ENCODE assay signal across 20 cellular contexts in genomic region chr17:39599006-39599664, GRCh38. TPM values are rescaled to one million over a fixed set of nuclear protein-coding genes. Genes with fewer than 3 reads are reported as not detected.
A peak's percentile ranks its signal among the peaks of the same experiment; 100 is the strongest.
DNase-seq lines count a peak whose midpoint lies in the region; ATAC-seq, FAIRE-seq and TF ChIP-seq lines count a peak whose summit lies in the region.
"Had no signal": no experiment of that assay in that cellular context is flagged by ENCODE, and none has a peak within 500 bp of the region (broad histone marks: within the 10 kb centered on the region; RNA-seq: fewer than 3 reads in every experiment).

No MANE protein-coding gene starts in this region.

- in situ Hi-C loops in HepG2 (cut with HindIII; ENCODE audit: extremely low pct_ligation_motif_present, low pct_unique_long_range_greater_than_20kb), result no loop called here

- POLR2A ChIA-PET in HepG2 (lab: Yijun Ruan, JAX), result no interaction called here

- no peak overlapping the region for H3K4me2 ChIP-seq in HepG2 (ENCODE audit: low read depth, low read length)
- no peak overlapping the region; the same call in 1 of the 2 replicates for H3K4me2 ChIP-seq in MM.1S (ENCODE audit: low read depth, low read length)

- TF ChIP-seq CTCF in HepG2 (CRISPR knock-in tag; IDR thresholded peaks at IDR 0.05) (no peak), right lobe of liver (IDR thresholded peaks at IDR 0.05) (no peak), MM.1S (IDR thresholded peaks at IDR 0.05; ENCODE audit: low read length) (no peak)

- H3K4me1 Mint-ChIP-seq in immature natural killer cell, result peaks cover 0 to 8% of the 10 kb centered on the region in 2 donors
- H3K4me1 Mint-ChIP-seq in effector memory CD8-positive, alpha-beta T cell (ENCODE audit: low read depth in 2 of 2), result peaks cover 16 to 17% of the 10 kb centered on the region in 2 donors

- H4K20me1 ChIP-seq in HepG2 (ENCODE audit: insufficient read depth, low read length) (peaks cover 16% of the 10 kb centered on the region; the same call in 1 of the 2 replicates), MM.1S (ENCODE audit: insufficient read depth, low read length) (no peaks in the 10 kb centered on the region)

- no peak overlapping the region for H3K9ac ChIP-seq in HepG2 (ENCODE audit: insufficient read depth, low read depth, low read length)
- no peak overlapping the region for H3K9ac ChIP-seq in SK-N-MC (ENCODE audit: insufficient read length)
- H3K9ac ChIP-seq in MM.1S (ENCODE audit: low read length), result no peak overlapping the region

- H3K9me2 ChIP-seq in MM.1S (replicated peaks; ENCODE audit: insufficient read depth, low read length), result no peaks in the 10 kb centered on the region

- BruUV-seq in HepG2 (replicated peaks; lab: Mats Ljungman, UMichigan), result no TSS peak

- H3F3A ChIP-seq in MM.1S (ENCODE audit: insufficient read depth, low read length), result no peaks in the 10 kb centered on the region

- 3% methylated on average over 33 of the region's 36 CpGs for WGBS in HepG2 (ENCODE audit: low lambda C conversion rate)
- 5% methylated on average over 28 of the region's 36 CpGs for WGBS in right lobe of liver (ENCODE audit: insufficient coverage, low coverage, low lambda C conversion rate, missing lambda C conversion rate)

- H2AFZ ChIP-seq in HepG2 (ENCODE audit: low read length) (no peak overlapping the region), MM.1S (ENCODE audit: low read length) (no peak overlapping the region)

- H3K27ac ChIP-seq in HepG2 (ENCODE audit: extremely low read length, insufficient read depth, low read length) (no peak overlapping the region), right lobe of liver (no peak overlapping the region), SK-N-MC (no peak overlapping the region), MM.1S (ENCODE audit: low read length) (no peak overlapping the region)
- H3K27ac ChIP-seq: C4-2B had no signal

- H3K9me3 Mint-ChIP-seq in immature natural killer cell, result peaks cover 0 to 14% (median 0%) of the 10 kb centered on the region in 6 donors
- H3K9me3 Mint-ChIP-seq in effector memory CD8-positive, alpha-beta T cell, result no peaks in the 10 kb centered on the region
- H3K9me3 Mint-ChIP-seq: activated CD4-positive, alpha-beta T cell treated with anti-CD3 and anti-CD28 coated beads, Interleukin-2, amount 10 ng/mL, durations not matched to agents 7 days and 5 days; activated naive CD4-positive, alpha-beta T cell treated with anti-CD3 and anti-CD28 coated beads, Interleukin-2, amount 50 U/mL, for 24 hours had no signal

- no peak overlapping the region for H3K4me3 Mint-ChIP-seq in immature natural killer cell
- no peak overlapping the region for H3K4me3 Mint-ChIP-seq in effector memory CD8-positive, alpha-beta T cell
- H3K4me3 Mint-ChIP-seq: activated CD4-positive, alpha-beta T cell treated with anti-CD3 and anti-CD28 coated beads, Interleukin-2, amount 10 ng/mL, durations not matched to agents 7 days and 5 days; activated naive CD4-positive, alpha-beta T cell treated with anti-CD3 and anti-CD28 coated beads, Interleukin-2, amount 50 U/mL, for 24 hours had no signal

- peaks cover 24 to 50% (median 43%) of the 10 kb centered on the region in 3 donors for H3K27me3 Mint-ChIP-seq in immature natural killer cell (ENCODE audit: low read depth in 3 of 3)
- H3K27me3 Mint-ChIP-seq in effector memory CD8-positive, alpha-beta T cell, result peaks cover 90 to 100% of the 10 kb centered on the region in 2 donors

- peak overlapping the region in 1 of 6 donors; percentile 22 for H3K27ac Mint-ChIP-seq in immature natural killer cell
- no peak overlapping the region for H3K27ac Mint-ChIP-seq in effector memory CD8-positive, alpha-beta T cell
- H3K27ac Mint-ChIP-seq: activated CD4-positive, alpha-beta T cell treated with anti-CD3 and anti-CD28 coated beads, Interleukin-2, amount 10 ng/mL, durations not matched to agents 7 days and 5 days; activated naive CD4-positive, alpha-beta T cell treated with anti-CD3 and anti-CD28 coated beads, Interleukin-2, amount 50 U/mL, for 24 hours had no signal

- H3K36me3 ChIP-seq in HepG2 (replicated peaks in 1 of 2; ENCODE audit: control insufficient read depth in 1 of 2, insufficient read depth in 2 of 2, low read length in 2 of 2) (no peaks in the 10 kb centered on the region), right lobe of liver (no peaks in the 10 kb centered on the region), SK-N-MC (ENCODE audit: insufficient read depth, low read length) (no peaks in the 10 kb centered on the region), MM.1S (replicated peaks; ENCODE audit: insufficient read depth, low read length) (no peaks in the 10 kb centered on the region)

- no peak for DNase-seq in HepG2 (ENCODE audit: low spot score)
- no peak for DNase-seq in right lobe of liver
- no peak for DNase-seq in SK-N-MC (ENCODE audit: low read depth, low spot score)
- DNase-seq in immature natural killer cell, result no peak
- DNase-seq in NCI-H1105 treated with DMSO at 0.1 percent for 48 hours (lab: John Stamatoyannopoulos, UW), result no peak
- DNase-seq in effector memory CD8-positive, alpha-beta T cell, result no peak
- no peak for DNase-seq in MM.1S
- DNase-seq: activated CD4-positive, alpha-beta T cell treated with anti-CD3 and anti-CD28 coated beads, Interleukin-2, amount 10 ng/mL, durations not matched to agents 7 days and 5 days; activated T-cell treated with anti-CD3 and anti-CD28 coated beads for 4 hours; effector memory CD4-positive, alpha-beta T cell; EL; GOT3; left ventricle myocardium superior; stimulated activated CD4-positive, alpha-beta T cell treated with anti-CD3 and anti-CD28 coated beads, Interleukin-15, amount 100 ng/mL, for 24 hours had no signal

- no peaks in the 10 kb centered on the region for H3K79me2 ChIP-seq in HepG2 (ENCODE audit: insufficient read depth, low read length)
- no peaks in the 10 kb centered on the region for H3K79me2 ChIP-seq in MM.1S (ENCODE audit: low read length)

- intact Hi-C loops in HepG2 (cut with micrococcal nuclease; ENCODE audit: unreplicated experiment), result no loop called here
- intact Hi-C loops in right lobe of liver (cut with DNase I), result no loop called here

- ATAC-seq in HepG2 (peak; percentile 25; the same call in 2 of the 3 replicates), right lobe of liver (no peak)
- ATAC-seq in effector memory CD8-positive, alpha-beta T cell (replicated peaks), result no peak
- ATAC-seq: left ventricle myocardium superior had no signal

- TF ChIP-seq EP300 in HepG2 (IDR thresholded peaks at IDR 0.05; ENCODE audit: low read depth in 2 of 2, low read length in 2 of 2), result no peak
- TF ChIP-seq EP300 in HepG2 (CRISPR knock-in tag; IDR thresholded peaks at IDR 0.05; ENCODE audit: borderline replicate concordance), result no peak

- H3K4me3 ChIP-seq in HepG2 (replicated peaks in 1 of 3; ENCODE audit: insufficient read depth in 1 of 3, low read depth in 2 of 3, low read length in 3 of 3) (no peak overlapping the region), right lobe of liver (no peak overlapping the region), SK-N-MC (peak overlapping the region; percentile 75), iPS-18c (ENCODE audit: insufficient read depth, low read depth, low read length) (peak overlapping the region; percentile 28), MM.1S (ENCODE audit: low read length) (no peak overlapping the region)

- no peak for TF ChIP-seq POLR2A in HepG2 (IDR thresholded peaks at IDR 0.05; ENCODE audit: insufficient read depth in 1 of 2, low read depth in 2 of 2, low read length in 2 of 2)
- TF ChIP-seq POLR2A in right lobe of liver (IDR thresholded peaks at IDR 0.05), result no peak

- FAIRE-seq in HepG2 (lab: Jason Lieb, UNC), result no peak

- H3K9me3 ChIP-seq in HepG2 (ENCODE audit: low read length) (no peaks in the 10 kb centered on the region), right lobe of liver (no peaks in the 10 kb centered on the region), SK-N-MC (ENCODE audit: low read depth, low read length) (no peaks in the 10 kb centered on the region), iPS-18c (ENCODE audit: control insufficient read depth, insufficient read depth, low read length) (peaks cover 8% of the 10 kb centered on the region), MM.1S (replicated peaks; ENCODE audit: insufficient read depth, low read length) (no peaks in the 10 kb centered on the region)

- H3K27me3 ChIP-seq in HepG2 (ENCODE audit: control insufficient read depth in 1 of 2, insufficient read depth in 2 of 2, low read length in 2 of 2), result peaks cover 51 to 87% of the 10 kb centered on the region in 2 experiments
- H3K27me3 ChIP-seq in right lobe of liver, result peaks cover 0 to 23% of the 10 kb centered on the region in 2 donors
- H3K27me3 ChIP-seq in MM.1S (replicated peaks; ENCODE audit: insufficient read depth, low read length), result peaks cover 94% of the 10 kb centered on the region

- H3K4me1 ChIP-seq in HepG2 (ENCODE audit: insufficient read depth, low read length), result no peaks in the 10 kb centered on the region
- H3K4me1 ChIP-seq in right lobe of liver, result peaks cover 0 to 9% (median 0%) of the 10 kb centered on the region in 4 donors
- H3K4me1 ChIP-seq in MM.1S (ENCODE audit: low read length), result no peaks in the 10 kb centered on the region

- no peak for TF ChIP-seq RAD21 in HepG2 (CRISPR knock-in tag; IDR thresholded peaks at IDR 0.05)

- no peaks in the 10 kb centered on the region for H3K36me3 Mint-ChIP-seq in immature natural killer cell
- peaks cover 6% of the 10 kb centered on the region for H3K36me3 Mint-ChIP-seq in effector memory CD8-positive, alpha-beta T cell (ENCODE audit: insufficient read depth)
- H3K36me3 Mint-ChIP-seq: activated naive CD4-positive, alpha-beta T cell treated with anti-CD3 and anti-CD28 coated beads, Interleukin-2, amount 50 U/mL, for 24 hours had no signal

- CTCF ChIA-PET in HepG2 (lab: Yijun Ruan, JAX; ENCODE audit: low intra/inter-chr PET ratio, low total read pairs), result no interaction called here

RNA-seq across cellular contexts. Expression of gene NEUROD2, which starts 8.6 kb away (rescaled TPM):
- total RNA-seq in HepG2 (2016; rRNA removed; fragmentation: Illumina TruSeq; extraction: Trizol) (not detected in 2 replicates), right lobe of liver (not detected)
- not detected in 2 replicates for total RNA-seq in HepG2 (2016; cell fraction: cytosol; rRNA removed; fragmentation: Illumina TruSeq; extraction: Trizol; ENCODE audit: low read depth)
- total RNA-seq in HepG2 (2016; cell fraction: insoluble cytoplasmic fraction; rRNA removed; fragmentation: Illumina TruSeq; extraction: Trizol), result not detected in 2 replicates
- total RNA-seq in HepG2 (2016; cell fraction: membrane; rRNA removed; fragmentation: Illumina TruSeq; extraction: Trizol), result not detected in 2 replicates
- total RNA-seq in HepG2 (2016; cell fraction: nucleus; rRNA removed; fragmentation: Illumina TruSeq; extraction: Trizol), result not detected in 2 replicates
- polyA plus RNA-seq in HepG2 (2011; rRNA removed) (not detected in 2 replicates), immature natural killer cell (not detected)
- polyA plus RNA-seq in HepG2 (2011; cell fraction: cytosol; rRNA removed), result not detected in 2 replicates
- not detected in 2 replicates for polyA plus RNA-seq in HepG2 (2011; cell fraction: nucleus; rRNA removed)
- polyA plus RNA-seq in HepG2 (2012), result not detected in 2 replicates
- polyA plus RNA-seq in HepG2 (2016; cell fraction: cytosol; fragmentation: Illumina TruSeq; extraction: Trizol; ENCODE audit: low read depth), result not detected in 2 replicates
- polyA plus RNA-seq in HepG2 (2016; cell fraction: insoluble cytoplasmic fraction; fragmentation: Illumina TruSeq; extraction: Trizol; ENCODE audit: low read depth), result not detected in 2 replicates
- not detected in 2 replicates for polyA plus RNA-seq in HepG2 (2016; cell fraction: membrane; fragmentation: Illumina TruSeq; extraction: Trizol; ENCODE audit: low read depth)
- not detected in 2 replicates for polyA plus RNA-seq in HepG2 (2016; cell fraction: nucleus; fragmentation: Illumina TruSeq; extraction: Trizol; ENCODE audit: insufficient read depth, low read depth)
- polyA minus RNA-seq in HepG2 (2011; rRNA and poly(A)+ RNA removed; ENCODE audit: low replicate concordance), result not detected in 2 replicates
- not detected in 2 replicates for polyA minus RNA-seq in HepG2 (2011; cell fraction: cytosol; rRNA and poly(A)+ RNA removed)
- polyA minus RNA-seq in HepG2 (2011; cell fraction: nucleus; rRNA and poly(A)+ RNA removed), result not detected in 2 replicates
- total RNA-seq: activated CD4-positive, alpha-beta T cell treated with anti-CD3 and anti-CD28 coated beads, Interleukin-2, amount 10 ng/mL, durations not matched to agents 7 days and 5 days; fibroblast of villous mesenchyme; left ventricle myocardium superior; pulmonary artery endothelial cell; SK-MEL-5 had no signal

RNA-seq across cellular contexts. Expression of gene PPP1R1B, which starts 27.6 kb away (rescaled TPM):
- not detected in 2 replicates for total RNA-seq in HepG2 (2016; rRNA removed; fragmentation: Illumina TruSeq; extraction: Trizol)
- total RNA-seq in HepG2 (2016; cell fraction: cytosol; rRNA removed; fragmentation: Illumina TruSeq; extraction: Trizol; ENCODE audit: low read depth), result not detected in 2 replicates
- not detected in 2 replicates for total RNA-seq in HepG2 (2016; cell fraction: insoluble cytoplasmic fraction; rRNA removed; fragmentation: Illumina TruSeq; extraction: Trizol)
- not detected in 2 replicates for total RNA-seq in HepG2 (2016; cell fraction: membrane; rRNA removed; fragmentation: Illumina TruSeq; extraction: Trizol)
- not detected in 2 replicates for total RNA-seq in HepG2 (2016; cell fraction: nucleus; rRNA removed; fragmentation: Illumina TruSeq; extraction: Trizol)
- polyA plus RNA-seq in HepG2 (2011; rRNA removed), result 0.08 and 0.18 TPM in 2 replicates
- 0.04 and 0.05 TPM in 2 replicates for polyA plus RNA-seq in HepG2 (2011; cell fraction: cytosol; rRNA removed)
- polyA plus RNA-seq in HepG2 (2011; cell fraction: nucleus; rRNA removed), result not detected in 2 replicates
- polyA plus RNA-seq in HepG2 (2012), result not detected in 2 replicates
- not detected in 2 replicates for polyA plus RNA-seq in HepG2 (2016; cell fraction: cytosol; fragmentation: Illumina TruSeq; extraction: Trizol; ENCODE audit: low read depth)
- not detected in 2 replicates for polyA plus RNA-seq in HepG2 (2016; cell fraction: insoluble cytoplasmic fraction; fragmentation: Illumina TruSeq; extraction: Trizol; ENCODE audit: low read depth)
- polyA plus RNA-seq in HepG2 (2016; cell fraction: membrane; fragmentation: Illumina TruSeq; extraction: Trizol; ENCODE audit: low read depth), result not detected in 2 replicates
- polyA plus RNA-seq in HepG2 (2016; cell fraction: nucleus; fragmentation: Illumina TruSeq; extraction: Trizol; ENCODE audit: insufficient read depth, low read depth), result not detected in 2 replicates
- polyA minus RNA-seq in HepG2 (2011; rRNA and poly(A)+ RNA removed; ENCODE audit: low replicate concordance), result not detected in 2 replicates
- not detected in 2 replicates for polyA minus RNA-seq in HepG2 (2011; cell fraction: cytosol; rRNA and poly(A)+ RNA removed)
- polyA minus RNA-seq in HepG2 (2011; cell fraction: nucleus; rRNA and poly(A)+ RNA removed), result not detected in 2 replicates
- under 1 TPM in 1 of 6 experiments, not detected in 5; 0.46 TPM for total RNA-seq in right lobe of liver
- not detected for polyA plus RNA-seq in immature natural killer cell
- total RNA-seq: activated CD4-positive, alpha-beta T cell treated with anti-CD3 and anti-CD28 coated beads, Interleukin-2, amount 10 ng/mL, durations not matched to agents 7 days and 5 days; fibroblast of villous mesenchyme; pulmonary artery endothelial cell had no signal

RNA-seq across cellular contexts. Expression of gene STARD3, which starts 37.8 kb away (rescaled TPM):
- total RNA-seq in HepG2 (2016; rRNA removed; fragmentation: Illumina TruSeq; extraction: Trizol), result 17.2 and 34.6 TPM in 2 replicates
- 10.9 and 18.7 TPM in 2 replicates for total RNA-seq in HepG2 (2016; cell fraction: cytosol; rRNA removed; fragmentation: Illumina TruSeq; extraction: Trizol; ENCODE audit: low read depth)
- total RNA-seq in HepG2 (2016; cell fraction: insoluble cytoplasmic fraction; rRNA removed; fragmentation: Illumina TruSeq; extraction: Trizol), result 16.7 and 36.4 TPM in 2 replicates
- 28.2 and 28.3 TPM in 2 replicates for total RNA-seq in HepG2 (2016; cell fraction: membrane; rRNA removed; fragmentation: Illumina TruSeq; extraction: Trizol)
- 38.6 and 39.3 TPM in 2 replicates for total RNA-seq in HepG2 (2016; cell fraction: nucleus; rRNA removed; fragmentation: Illumina TruSeq; extraction: Trizol)
- polyA plus RNA-seq in HepG2 (2011; rRNA removed), result 100 and 114 TPM in 2 replicates
- polyA plus RNA-seq in HepG2 (2011; cell fraction: cytosol; rRNA removed), result 87.6 and 94.1 TPM in 2 replicates
- 583 and 640 TPM in 2 replicates for polyA plus RNA-seq in HepG2 (2011; cell fraction: nucleus; rRNA removed)
- polyA plus RNA-seq in HepG2 (2012), result 57.3 and 69.8 TPM in 2 replicates
- polyA plus RNA-seq in HepG2 (2016; cell fraction: cytosol; fragmentation: Illumina TruSeq; extraction: Trizol; ENCODE audit: low read depth), result 16.8 and 21.4 TPM in 2 replicates
- 23.0 and 23.7 TPM in 2 replicates for polyA plus RNA-seq in HepG2 (2016; cell fraction: insoluble cytoplasmic fraction; fragmentation: Illumina TruSeq; extraction: Trizol; ENCODE audit: low read depth)
- 28.2 and 28.4 TPM in 2 replicates for polyA plus RNA-seq in HepG2 (2016; cell fraction: membrane; fragmentation: Illumina TruSeq; extraction: Trizol; ENCODE audit: low read depth)
- 96.9 and 102 TPM in 2 replicates for polyA plus RNA-seq in HepG2 (2016; cell fraction: nucleus; fragmentation: Illumina TruSeq; extraction: Trizol; ENCODE audit: insufficient read depth, low read depth)
- polyA minus RNA-seq in HepG2 (2011; rRNA and poly(A)+ RNA removed; ENCODE audit: low replicate concordance), result 98.5 and 179 TPM in 2 replicates
- 38.4 and 57.6 TPM in 2 replicates for polyA minus RNA-seq in HepG2 (2011; cell fraction: cytosol; rRNA and poly(A)+ RNA removed)
- 71.6 and 80.1 TPM in 2 replicates for polyA minus RNA-seq in HepG2 (2011; cell fraction: nucleus; rRNA and poly(A)+ RNA removed)
- total RNA-seq in right lobe of liver, result 10 to 100 TPM; 24.3 to 49.8 (median 28.0) TPM
- polyA plus RNA-seq in immature natural killer cell, result 10 to 100 TPM; 45.1 to 88.6 (median 78.5) TPM

Comparison
In these comparisons a context has a peak if more than half of its experiments do, and no peak if none do; other contexts are left out.
1. H3K4me3 ChIP-seq: peak in SK-N-MC (single experiment) and iPS-18c (single experiment); none in HepG2 (0 of 3), right lobe of liver (0 of 3) and MM.1S (single experiment).